In the genomic region with DNA sequence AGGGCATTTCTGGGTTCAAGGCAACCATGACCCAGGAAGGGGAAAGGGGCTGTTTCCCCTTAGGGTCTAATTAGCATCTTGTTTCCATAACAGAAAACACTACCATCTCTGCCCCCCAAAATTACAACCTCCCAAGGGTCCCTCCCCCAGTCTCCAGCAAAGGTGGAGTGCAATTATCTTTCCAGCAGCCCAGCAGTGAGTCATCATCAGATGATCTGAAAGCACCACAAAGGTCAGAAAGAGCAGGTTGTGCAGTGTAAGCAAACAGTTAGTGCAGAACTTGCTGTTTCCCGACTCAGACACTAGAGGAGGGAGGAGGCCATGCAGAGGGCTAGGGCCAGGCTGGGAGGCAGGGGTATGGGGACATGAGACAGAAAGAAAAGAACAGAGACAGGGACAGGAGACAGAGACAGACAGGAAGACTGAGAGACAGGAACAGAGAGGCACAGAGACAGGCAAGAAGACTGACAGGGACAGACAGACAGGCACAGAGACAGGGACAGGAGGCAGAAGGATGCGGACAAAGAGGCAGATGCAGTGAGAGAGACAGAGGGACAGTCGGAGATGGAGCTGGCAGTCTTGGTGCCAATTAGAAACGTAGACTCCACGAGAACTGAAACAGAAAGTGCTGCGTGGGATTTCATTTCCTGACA, we compare ENCODE assay signal across 8 cellular contexts.
DNase-seq lines count a peak whose midpoint lies in the region; ATAC-seq and TF ChIP-seq lines count a peak whose summit lies in the region.

No MANE protein-coding gene starts in this region.

- H3K36me3 ChIP-seq in hepatocyte (replicated peaks; ENCODE audit: insufficient read depth, low read depth) (no peaks in the 10 kb centered on the region), skeletal muscle tissue (ENCODE audit: control insufficient read depth in 3 of 3, insufficient read depth in 3 of 3, low read length in 3 of 3) (peaks cover 0 to 3% (median 0%) of the 10 kb centered on the region in 3 donors)

- H3K27me3 ChIP-seq in HL-60 (ENCODE audit: insufficient read depth, poor library complexity, severe bottlenecking) = no peaks in the 10 kb centered on the region
- H3K27me3 ChIP-seq in hepatocyte = no peaks in the 10 kb centered on the region
- no peaks in the 10 kb centered on the region for H3K27me3 ChIP-seq in skeletal muscle tissue (ENCODE audit: control insufficient read depth in 3 of 3, insufficient read depth in 3 of 3, low read length in 3 of 3)

- H3K27ac ChIP-seq in HL-60 (replicated peaks) (peak overlapping the region; percentile 19), hepatocyte (peak overlapping the region; percentile 98), skeletal muscle tissue (ENCODE audit: low read depth, low read length) (peak overlapping the region; percentile 83)

- H3K9me2 ChIP-seq in hepatocyte (replicated peaks; ENCODE audit: insufficient read depth) = no peaks in the 10 kb centered on the region

- H3K4me3 ChIP-seq in HL-60 (replicated peaks; ENCODE audit: insufficient read depth, low read length) = no peak overlapping the region
- no peak overlapping the region for H3K4me3 ChIP-seq in hepatocyte
- H3K4me3 ChIP-seq in skeletal muscle tissue (ENCODE audit: low read length in 3 of 3) = peak overlapping the region; percentile 17 to 74 (median 63)

- peak overlapping the region; percentile 66 for H3K4me2 ChIP-seq in hepatocyte

- H2AFZ ChIP-seq in hepatocyte = no peak overlapping the region

- H4K20me1 ChIP-seq in hepatocyte (ENCODE audit: insufficient read depth, poor library complexity, severe bottlenecking) = no peaks in the 10 kb centered on the region

- DNase-seq in Daoy (ENCODE audit: low read depth) (peak; percentile 89), HL-60 (ENCODE audit: low read depth in 1 of 2, low spot score in 1 of 2) (peak; percentile 77 to 81), RPMI7951 (ENCODE audit: low read depth) (peak; percentile 99), amygdala (lab: John Stamatoyannopoulos, UW) (peak in 30 of 56 donors; percentile 25 to 72 (median 51)), hepatocyte (ENCODE audit: low spot score) (peak; percentile 91), activated gamma-delta T cell (lab: John Stamatoyannopoulos, UW) (no peak)

- ATAC-seq in GM21367 (IDR thresholded peaks at IDR 0.05; ENCODE audit: unreplicated experiment) = peak; percentile 88

- no peaks in the 10 kb centered on the region for H3K79me2 ChIP-seq in hepatocyte

- WGBS in hepatocyte (ENCODE audit: low lambda C conversion rate, missing lambda C conversion rate) = 50% methylated on average over 6 of the region's 6 CpGs

- TF ChIP-seq CTCF in HL-60 (IDR thresholded peaks at IDR 0.05; ENCODE audit: insufficient read depth, low read length) (peak; percentile 58), hepatocyte (IDR thresholded peaks at IDR 0.05; ENCODE audit: poor library complexity) (peak; percentile 55)

- peak overlapping the region in 2 of 3 donors; percentile 69 to 71 for H3K9ac ChIP-seq in skeletal muscle tissue (ENCODE audit: low read depth in 1 of 3, low read length in 3 of 3)

- no peaks in the 10 kb centered on the region for H3K9me3 ChIP-seq in hepatocyte (ENCODE audit: low read depth)
- no peaks in the 10 kb centered on the region for H3K9me3 ChIP-seq in skeletal muscle tissue (ENCODE audit: control insufficient read depth in 3 of 3, low read length in 3 of 3)

- H3K4me1 ChIP-seq in hepatocyte (ENCODE audit: insufficient read depth) (peaks cover 29% of the 10 kb centered on the region), skeletal muscle tissue (ENCODE audit: control insufficient read depth in 3 of 3, insufficient read depth in 3 of 3, low read length in 3 of 3) (peaks cover 18 to 25% (median 25%) of the 10 kb centered on the region in 3 donors)

Comparison
In these comparisons a context has a peak if more than half of its experiments do, and no peak if none do; other contexts are left out.
1. H3K27ac ChIP-seq: peak in every context shown above with its lines; median percentile 98 in hepatocyte; 83 in skeletal muscle tissue; 19 in HL-60.
2. H3K4me3 ChIP-seq: peak in skeletal muscle tissue (3 of 3); none in HL-60 (single experiment) and hepatocyte (single experiment).